Comparison of ENCODE assay signal across 19 cellular contexts in genomic region chr1:25500694-25501093, GRCh38. TPM values are rescaled to one million over a fixed set of nuclear protein-coding genes. Genes with fewer than 3 reads are reported as not detected.
DNase-seq lines count a peak whose midpoint lies in the region; ATAC-seq and TF ChIP-seq lines count a peak whose summit lies in the region.
"Had no signal": no experiment of that assay in that cellular context is flagged by ENCODE, and none has a peak within 500 bp of the region (broad histone marks: within the 10 kb centered on the region; RNA-seq: fewer than 3 reads in every experiment).

No MANE protein-coding gene starts in this region.

- intact Hi-C loops in left cardiac atrium (cut with DNase I): no loop called here

- H3K79me2 ChIP-seq in SK-N-SH (ENCODE audit: insufficient read depth): no peaks in the 10 kb centered on the region

- H3K9me3 ChIP-seq in SK-N-SH: no peaks in the 10 kb centered on the region

- H3K9me2 ChIP-seq in SK-N-SH: no peaks in the 10 kb centered on the region

- H3K27ac ChIP-seq in SK-N-SH (ENCODE audit: low read depth in 2 of 2, low read length in 1 of 2) (peak overlapping the region in 1 of 2 experiments; percentile 52; a peak in 2 of 4 replicates), VCaP (peak overlapping the region; percentile 78)

- H3F3A ChIP-seq in SK-N-SH (replicated peaks; ENCODE audit: insufficient read depth): peaks cover 43% of the 10 kb centered on the region

- peaks cover 23 to 28% of the 10 kb centered on the region in 2 experiments for H3K36me3 ChIP-seq in SK-N-SH (replicated peaks in 1 of 2; ENCODE audit: control insufficient read depth in 1 of 2, insufficient read depth in 2 of 2, low read length in 1 of 2)

- no peaks in the 10 kb centered on the region for H3K27me3 Mint-ChIP-seq in endothelial cell (ENCODE audit: unreplicated experiment)
- H3K27me3 Mint-ChIP-seq in activated CD4-positive, alpha-beta memory T cell treated with anti-CD3 and anti-CD28 coated beads, Interleukin-2, amount 10 ng/mL, durations not matched to agents 7 days and 5 days: no peaks in the 10 kb centered on the region

- CTCF ChIA-PET in SK-N-SH (lab: Yijun Ruan, JAX): interaction anchor here (2.8 to 5.9 kb wide), 2 partner anchors 13 to 19 kb away, joined by 12 to 46 read pairs; no protein-coding TSS in a partner anchor
- CTCF ChIA-PET in activated CD4-positive, alpha-beta memory T cell treated with anti-CD3 and anti-CD28 coated beads, Interleukin-2, amount 10 ng/mL, durations not matched to agents 7 days and 5 days (lab: Charles Lee): interaction anchor here (1.0 to 1.9 kb wide), 2 partner anchors 13 to 25 kb away, joined by 4 to 5 read pairs; no protein-coding TSS in a partner anchor

- DNase-seq in SK-N-SH: no peak
- DNase-seq in left cardiac atrium: peak; percentile 55
- peak; percentile 45 for DNase-seq in stromal cell of bone marrow (ENCODE audit: low read depth)
- DNase-seq in endothelial cell (ENCODE audit: low spot score): no peak
- DNase-seq in activated CD4-positive, alpha-beta memory T cell treated with anti-CD3 and anti-CD28 coated beads, Interleukin-2, amount 10 ng/mL, durations not matched to agents 7 days and 5 days: no peak
- DNase-seq: 8988T; activated T-cell treated with anti-CD3 and anti-CD28 coated beads, Interleukin-2, amount 50 U/mL, for 1 hour; CD8-positive, alpha-beta T cell; DND-41; naive B cell; NCI-H1048; NCI-H2081; stimulated activated CD4-positive, alpha-beta T cell treated with anti-CD3 and anti-CD28 coated beads, Interleukin-12 subunit alpha, Interleukin-12 subunit beta, amount 100 ng/mL, for 4 hours; stimulated activated naive B cell treated with anti-CD40 and anti-IgM and Interleukin-4, amounts not matched to agents 10 μg/mL and 1 μg/mL and 100 μg/mL, for 72 hours; SW 1271 had no signal

- no peak overlapping the region for H3K27ac Mint-ChIP-seq in endothelial cell (ENCODE audit: unreplicated experiment)
- H3K27ac Mint-ChIP-seq in activated CD4-positive, alpha-beta memory T cell treated with anti-CD3 and anti-CD28 coated beads, Interleukin-2, amount 10 ng/mL, durations not matched to agents 7 days and 5 days: no peak overlapping the region
- H3K27ac Mint-ChIP-seq: CD8-positive, alpha-beta T cell; stimulated activated naive B cell treated with anti-CD40 and anti-IgM and Interleukin-4, amounts not matched to agents 10 μg/mL and 1 μg/mL and 100 μg/mL, for 72 hours had no signal

- ATAC-seq in SK-N-SH treated with all-trans-retinoic acid at 6 μM for 48 hours: no peak
- ATAC-seq in left cardiac atrium: peak; percentile 57 to 87
- ATAC-seq in GM19397 (IDR thresholded peaks at IDR 0.05; ENCODE audit: unreplicated experiment): no peak
- ATAC-seq: CD8-positive, alpha-beta T cell; stimulated activated naive B cell treated with anti-CD40 and anti-IgM and Interleukin-4, amounts not matched to agents 10 μg/mL and 1 μg/mL and 100 μg/mL, for 72 hours had no signal

- H4K20me1 ChIP-seq in SK-N-SH (ENCODE audit: insufficient read depth): no peaks in the 10 kb centered on the region

- POLR2A ChIA-PET in SK-N-SH (lab: Yijun Ruan, JAX): no interaction called here
- POLR2A ChIA-PET in activated CD4-positive, alpha-beta memory T cell treated with anti-CD3 and anti-CD28 coated beads, Interleukin-2, amount 10 ng/mL, durations not matched to agents 7 days and 5 days (lab: Charles Lee): no interaction called here

- no peak overlapping the region for H3K4me3 ChIP-seq in SK-N-SH (ENCODE audit: low read depth in 2 of 2, low read length in 1 of 2)
- H3K4me3 ChIP-seq: lung had no signal

- WGBS in SK-N-SH (ENCODE audit: low lambda C conversion rate): 88% methylated on average over 1 of the region's 1 CpG

- peak overlapping the region; percentile 14; the same call in 1 of the 2 replicates for H3K4me2 ChIP-seq in SK-N-SH

- no peak for TF ChIP-seq EP300 in SK-N-SH (IDR thresholded peaks at IDR 0.05; ENCODE audit: borderline replicate concordance in 1 of 2, low read depth in 1 of 2, low read length in 1 of 2)

- no peak overlapping the region for H3K4me3 Mint-ChIP-seq in endothelial cell (ENCODE audit: unreplicated experiment)
- no peak overlapping the region for H3K4me3 Mint-ChIP-seq in activated CD4-positive, alpha-beta memory T cell treated with anti-CD3 and anti-CD28 coated beads, Interleukin-2, amount 10 ng/mL, durations not matched to agents 7 days and 5 days
- H3K4me3 Mint-ChIP-seq: CD8-positive, alpha-beta T cell; naive B cell; stimulated activated naive B cell treated with anti-CD40 and anti-IgM and Interleukin-4, amounts not matched to agents 10 μg/mL and 1 μg/mL and 100 μg/mL, for 72 hours had no signal

- H3K9ac ChIP-seq in SK-N-SH: no peak overlapping the region

- peaks cover 18% of the 10 kb centered on the region for H3K36me3 Mint-ChIP-seq in endothelial cell (ENCODE audit: low read depth, unreplicated experiment)
- H3K36me3 Mint-ChIP-seq in activated CD4-positive, alpha-beta memory T cell treated with anti-CD3 and anti-CD28 coated beads, Interleukin-2, amount 10 ng/mL, durations not matched to agents 7 days and 5 days (ENCODE audit: low read depth): peaks cover 14% of the 10 kb centered on the region

- TF ChIP-seq CTCF in SK-N-SH (IDR thresholded peaks at IDR 0.05): no peak
- TF ChIP-seq CTCF in VCaP (conservative IDR thresholded peaks at IDR 0.05): no peak
- no peak for TF ChIP-seq CTCF in endothelial cell (IDR thresholded peaks at IDR 0.05; ENCODE audit: unreplicated experiment)

- H3K9me3 Mint-ChIP-seq in endothelial cell (ENCODE audit: unreplicated experiment): no peaks in the 10 kb centered on the region
- no peaks in the 10 kb centered on the region for H3K9me3 Mint-ChIP-seq in activated CD4-positive, alpha-beta memory T cell treated with anti-CD3 and anti-CD28 coated beads, Interleukin-2, amount 10 ng/mL, durations not matched to agents 7 days and 5 days
- H3K9me3 Mint-ChIP-seq: CD8-positive, alpha-beta T cell; naive B cell; stimulated activated naive B cell treated with anti-CD40 and anti-IgM and Interleukin-4, amounts not matched to agents 10 μg/mL and 1 μg/mL and 100 μg/mL, for 72 hours had no signal

- no peaks in the 10 kb centered on the region for H3K27me3 ChIP-seq in SK-N-SH (ENCODE audit: insufficient read depth)

- no peak overlapping the region for H2AFZ ChIP-seq in SK-N-SH (ENCODE audit: low read depth)

- peaks cover 15 to 22% of the 10 kb centered on the region in 2 experiments; a peak in 3 of 4 replicates for H3K4me1 ChIP-seq in SK-N-SH (ENCODE audit: control insufficient read depth in 1 of 2, insufficient read depth in 2 of 2, low read depth in 1 of 2, low read length in 1 of 2)

- no peak for TF ChIP-seq RAD21 in SK-N-SH (IDR thresholded peaks at IDR 0.05; ENCODE audit: low read length)

- H3K4me1 Mint-ChIP-seq in endothelial cell (ENCODE audit: unreplicated experiment): peaks cover 26% of the 10 kb centered on the region
- peaks cover 6% of the 10 kb centered on the region for H3K4me1 Mint-ChIP-seq in activated CD4-positive, alpha-beta memory T cell treated with anti-CD3 and anti-CD28 coated beads, Interleukin-2, amount 10 ng/mL, durations not matched to agents 7 days and 5 days

TF ChIP-seq in SK-N-SH, 30 proteins besides CTCF, POLR2A, EP300 and RAD21:
- TF ChIP-seq EZH2phosphoT487 (IDR thresholded peaks at IDR 0.05; ENCODE audit: borderline replicate concordance, low read depth): no peak
- no peak for TF ChIP-seq NFIC (IDR thresholded peaks at IDR 0.05; ENCODE audit: borderline replicate concordance)

TF ChIP-seq in SK-N-SH treated with all-trans-retinoic acid at 6 μM for 48 hours, 23 proteins besides CTCF, POLR2A, EP300 and RAD21 (continues in another document):
- TF ChIP-seq ZFP30 (CRISPR knock-in tag; IDR thresholded peaks at IDR 0.05): no peak
- no peak for TF ChIP-seq ZFP3 (CRISPR knock-in tag; IDR thresholded peaks at IDR 0.05)
- TF ChIP-seq ZC3H10 (CRISPR knock-in tag; IDR thresholded peaks at IDR 0.05): no peak
- no peak for TF ChIP-seq GLIS3 (CRISPR knock-in tag; IDR thresholded peaks at IDR 0.05)
- no peak for TF ChIP-seq ESRRG (CRISPR knock-in tag; IDR thresholded peaks at IDR 0.05)
- TF ChIP-seq SNAI2 (CRISPR knock-in tag; IDR thresholded peaks at IDR 0.05): no peak
- TF ChIP-seq ISL1 (CRISPR knock-in tag; IDR thresholded peaks at IDR 0.05): no peak
- TF ChIP-seq, protein P1, sequence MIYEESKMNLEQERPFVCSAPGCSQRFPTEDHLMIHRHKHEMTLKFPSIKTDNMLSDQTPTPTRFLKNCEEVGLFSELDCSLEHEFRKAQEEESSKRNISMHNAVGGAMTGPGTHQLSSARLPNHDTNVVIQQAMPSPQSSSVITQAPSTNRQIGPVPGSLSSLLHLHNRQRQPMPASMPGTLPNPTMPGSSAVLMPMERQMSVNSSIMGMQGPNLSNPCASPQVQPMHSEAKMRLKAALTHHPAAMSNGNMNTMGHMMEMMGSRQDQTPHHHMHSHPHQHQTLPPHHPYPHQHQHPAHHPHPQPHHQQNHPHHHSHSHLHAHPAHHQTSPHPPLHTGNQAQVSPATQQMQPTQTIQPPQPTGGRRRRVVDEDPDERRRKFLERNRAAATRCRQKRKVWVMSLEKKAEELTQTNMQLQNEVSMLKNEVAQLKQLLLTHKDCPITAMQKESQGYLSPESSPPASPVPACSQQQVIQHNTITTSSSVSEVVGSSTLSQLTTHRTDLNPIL (CRISPR knock-in tag; IDR thresholded peaks at IDR 0.05; ENCODE audit: low read depth): no peak
- TF ChIP-seq ZNF565 (CRISPR knock-in tag; conservative IDR thresholded peaks at IDR 0.05; ENCODE audit: low read depth): no peak
- TF ChIP-seq ZNF8 (CRISPR knock-in tag; IDR thresholded peaks at IDR 0.05): no peak

RNA-seq across cellular contexts. Expression of gene LDLRAP1, which starts 42.7 kb away (rescaled TPM):
- polyA plus RNA-seq in SK-N-SH (2012; rRNA removed): 15.8 and 19.1 TPM in 2 replicates
- 10.1 and 13.7 TPM in 2 replicates for polyA plus RNA-seq in SK-N-SH (2012; cell fraction: cytosol; rRNA removed)
- polyA plus RNA-seq in SK-N-SH (2012; cell fraction: nucleus; rRNA removed): 29.4 and 29.5 TPM in 2 replicates
- total RNA-seq in left cardiac atrium (10 to 100 TPM in 1 of 2 donors, 1 to 10 TPM in 1; 9.5 to 10.3 TPM), endothelial cell (ENCODE audit: unreplicated experiment) (23.5 TPM)
- 10 to 100 TPM; 26.4 to 27.7 TPM for total RNA-seq in activated CD4-positive, alpha-beta memory T cell treated with anti-CD3 and anti-CD28 coated beads, Interleukin-2, amount 10 ng/mL, durations not matched to agents 7 days and 5 days

Comparison
In these comparisons a context has a peak if more than half of its experiments do, and no peak if none do; other contexts are left out.
1. DNase-seq: peak in left cardiac atrium (single experiment) and stromal cell of bone marrow (single experiment); none in SK-N-SH (single experiment), endothelial cell (single experiment) and activated CD4-positive, alpha-beta memory T cell treated with anti-CD3 and anti-CD28 coated beads, Interleukin-2, amount 10 ng/mL, durations not matched to agents 7 days and 5 days (single experiment).
2. ATAC-seq: peak in left cardiac atrium (2 of 2); none in SK-N-SH treated with all-trans-retinoic acid at 6 μM for 48 hours (single experiment) and GM19397 (single experiment).